25 cellular contexts compared by ENCODE assay signal in genomic region chr7:23380961-23381360, GRCh38.
DNase-seq lines count a peak whose midpoint lies in the region; TF ChIP-seq lines count a peak whose summit lies in the region.
"Had no signal": no experiment of that assay in that cellular context is flagged by ENCODE, and none has a peak within 500 bp of the region (broad histone marks: within the 10 kb centered on the region; RNA-seq: fewer than 3 reads in every experiment).

No MANE protein-coding gene starts in this region.

- no peak for DNase-seq in activated naive CD4-positive, alpha-beta T cell treated with Interleukin-2 at 50 U/mL for 16 hours
- DNase-seq in epithelial cell of esophagus (ENCODE audit: low read depth) (peak; percentile 25), NCI-H2227 (lab: John Stamatoyannopoulos, UW; ENCODE audit: unreplicated experiment) (no peak), GDM1 (lab: John Stamatoyannopoulos, UW) (no peak), superior temporal gyrus (ENCODE audit: extremely low spot score) (no peak), GOT3 (lab: John Stamatoyannopoulos, UW) (no peak)
- DNase-seq: activated CD8-positive, alpha-beta memory T cell treated with anti-CD3 and anti-CD28 coated beads for 24 hours; activated T-cell treated with anti-CD3 and anti-CD28 coated beads, Interleukin-2, amount 50 U/mL, for 4 hours; BE2C; body of pancreas; DMS79 treated with DMSO at 0.1 percent for 48 hours; effector CD8-positive, alpha-beta T cell; glutamatergic neuron; H7; KBM-7; NCI-H146; NCI-H524 treated with DMSO at 0.1 percent for 48 hours; nucleus accumbens; SK-N-SH; small intestine; stimulated activated naive CD4-positive, alpha-beta T cell; thyroid gland had no signal

- no peak overlapping the region for H3K4me3 Mint-ChIP-seq in activated naive CD4-positive, alpha-beta T cell treated with anti-CD3 and anti-CD28 coated beads, Interleukin-2, amount 50 U/mL, for 24 hours
- no peak overlapping the region for H3K4me3 Mint-ChIP-seq in T-helper 1 cell treated with Interleukin-12 subunit alpha and Interleukin-12 subunit beta and Interleukin-4 antibody, amounts not matched to agents 30 μg/mL and 1 μg/mL, for 36 hours
- H3K4me3 Mint-ChIP-seq: activated T-cell treated with anti-CD3 and anti-CD28 coated beads, Interleukin-2, amount 50 U/mL, for 4 hours had no signal

- H3K27ac Mint-ChIP-seq in activated naive CD4-positive, alpha-beta T cell treated with anti-CD3 and anti-CD28 coated beads, Interleukin-2, amount 50 U/mL, for 24 hours: peak overlapping the region; percentile 60
- H3K27ac Mint-ChIP-seq in T-helper 1 cell treated with Interleukin-12 subunit alpha and Interleukin-12 subunit beta and Interleukin-4 antibody, amounts not matched to agents 30 μg/mL and 1 μg/mL, for 36 hours: peak overlapping the region; percentile 0
- H3K27ac Mint-ChIP-seq: activated naive CD4-positive, alpha-beta T cell treated with anti-CD3 and anti-CD28 coated beads, Interleukin-2, amount 50 U/mL, for 72 hours had no signal

- H3K4me3 ChIP-seq in epithelial cell of esophagus (ENCODE audit: low read length): no peak overlapping the region
- H3K4me3 ChIP-seq: body of pancreas, thyroid gland had no signal

- H3K9me3 Mint-ChIP-seq in activated naive CD4-positive, alpha-beta T cell treated with anti-CD3 and anti-CD28 coated beads, Interleukin-2, amount 50 U/mL, for 24 hours: no peaks in the 10 kb centered on the region
- no peaks in the 10 kb centered on the region for H3K9me3 Mint-ChIP-seq in T-helper 1 cell treated with Interleukin-12 subunit alpha and Interleukin-12 subunit beta and Interleukin-4 antibody, amounts not matched to agents 30 μg/mL and 1 μg/mL, for 36 hours
- H3K9me3 Mint-ChIP-seq: activated T-cell treated with anti-CD3 and anti-CD28 coated beads, Interleukin-2, amount 50 U/mL, for 4 hours had no signal

- peaks cover 31% of the 10 kb centered on the region for H3K4me1 Mint-ChIP-seq in activated naive CD4-positive, alpha-beta T cell treated with anti-CD3 and anti-CD28 coated beads, Interleukin-2, amount 50 U/mL, for 24 hours
- peaks cover 9% of the 10 kb centered on the region for H3K4me1 Mint-ChIP-seq in T-helper 1 cell treated with Interleukin-12 subunit alpha and Interleukin-12 subunit beta and Interleukin-4 antibody, amounts not matched to agents 30 μg/mL and 1 μg/mL, for 36 hours (ENCODE audit: low read depth)

- no peak for TF ChIP-seq CTCF in epithelial cell of esophagus (IDR thresholded peaks at IDR 0.05; ENCODE audit: insufficient read depth, low read depth, low read length, missing control alignments)

- H3K36me3 Mint-ChIP-seq in activated naive CD4-positive, alpha-beta T cell treated with anti-CD3 and anti-CD28 coated beads, Interleukin-2, amount 50 U/mL, for 24 hours: no peaks in the 10 kb centered on the region
- H3K36me3 Mint-ChIP-seq in T-helper 1 cell treated with Interleukin-12 subunit alpha and Interleukin-12 subunit beta and Interleukin-4 antibody, amounts not matched to agents 30 μg/mL and 1 μg/mL, for 36 hours (ENCODE audit: low read depth): no peaks in the 10 kb centered on the region

- H3K27me3 Mint-ChIP-seq in activated naive CD4-positive, alpha-beta T cell treated with anti-CD3 and anti-CD28 coated beads, Interleukin-2, amount 50 U/mL, for 24 hours: no peaks in the 10 kb centered on the region
- peaks cover 4% of the 10 kb centered on the region for H3K27me3 Mint-ChIP-seq in T-helper 1 cell treated with Interleukin-12 subunit alpha and Interleukin-12 subunit beta and Interleukin-4 antibody, amounts not matched to agents 30 μg/mL and 1 μg/mL, for 36 hours (ENCODE audit: low read depth)
